In genomic region chr12:110468212-110469048, GRCh38 we compare ENCODE assay signal across 1 cellular context.
TF ChIP-seq lines count a peak whose summit lies in the region.

Gene FAM216A (plus strand): TSS chr12:110468845. CDS start chr12:110468876, 31 bp downstream.
Gene GPN3 (minus strand): TSS chr12:110468257. CDS start chr12:110468203, 54 bp downstream.

TF ChIP-seq in HCT116, 20 proteins besides CTCF, POLR2A, EP300 and RAD21 (continued from another document):
- TF ChIP-seq REST (IDR thresholded peaks at IDR 0.05; ENCODE audit: low read depth), result no peak
- no peak for TF ChIP-seq SRF (IDR thresholded peaks at IDR 0.05; ENCODE audit: low read depth)
- TF ChIP-seq ATF3 (IDR thresholded peaks at IDR 0.05), result no peak
- no peak for TF ChIP-seq EZH2 (IDR thresholded peaks at IDR 0.05)
- peak; percentile 59 for TF ChIP-seq YY1 (IDR thresholded peaks at IDR 0.05; ENCODE audit: extremely low read depth, insufficient replicate concordance, low read depth, low read length)
- TF ChIP-seq FOSL1 (IDR thresholded peaks at IDR 0.05; ENCODE audit: low read depth), result no peak
- TF ChIP-seq EGR1 (IDR thresholded peaks at IDR 0.05; ENCODE audit: low read depth), result 0 out of 2 replicates have a peak, but pooled peaks have one; percentile 62
- TF ChIP-seq ZNF274 (IDR thresholded peaks at IDR 0.05; ENCODE audit: low read depth, low read length), result no peak
- peak; percentile 88 for TF ChIP-seq SIN3A (IDR thresholded peaks at IDR 0.05; ENCODE audit: low read depth)
- no peak; the same call in 1 of the 2 replicates for TF ChIP-seq ELF1 (IDR thresholded peaks at IDR 0.05; ENCODE audit: borderline replicate concordance, low read depth)
- TF ChIP-seq ZFX (IDR thresholded peaks at IDR 0.05), result peak; percentile 75; the same call in 1 of the 2 replicates
